In the genomic region with DNA sequence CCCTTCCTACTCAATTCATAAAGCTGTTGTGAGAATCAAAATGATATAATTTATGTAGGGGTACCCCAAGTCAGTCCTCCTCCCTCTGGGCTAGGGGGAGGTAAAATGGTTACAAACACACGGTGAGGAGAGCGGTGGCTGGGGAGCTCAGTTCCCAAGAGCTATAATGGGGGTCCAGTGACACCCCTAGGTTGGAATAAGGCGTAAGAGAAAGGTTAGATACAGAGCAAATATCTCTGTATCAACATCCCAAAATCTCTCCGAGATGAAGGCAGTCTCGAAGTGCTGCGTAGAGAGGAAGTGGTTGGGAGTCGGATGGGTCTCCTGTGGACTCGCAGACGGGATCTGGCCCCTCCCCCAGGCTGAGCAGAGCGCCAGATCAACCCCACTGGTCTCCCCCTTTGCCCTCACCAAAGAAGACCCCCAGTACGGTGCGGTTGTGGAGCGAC, we compare ENCODE assay signal across 11 cellular contexts. TPM values are rescaled to one million over a fixed set of nuclear protein-coding genes. Genes with fewer than 3 reads are reported as not detected.
DNase-seq lines count a peak whose midpoint lies in the region; ATAC-seq and TF ChIP-seq lines count a peak whose summit lies in the region.
"Had no signal": no experiment of that assay in that cellular context is flagged by ENCODE, and none has a peak within 500 bp of the region (broad histone marks: within the 10 kb centered on the region; RNA-seq: fewer than 3 reads in every experiment).

No MANE protein-coding gene starts in this region.

- peak; percentile 23 for DNase-seq in NCI-H748 (lab: John Stamatoyannopoulos, UW; ENCODE audit: unreplicated experiment)
- no peak for DNase-seq in NCI-H748 treated with DMSO at 0.1 percent for 48 hours (lab: John Stamatoyannopoulos, UW)
- no peak for DNase-seq in T-helper 17 cell
- no peak for DNase-seq in progenitor cell of endocrine pancreas (ENCODE audit: low spot score, unreplicated experiment)
- DNase-seq in activated CD4-positive, alpha-beta T cell treated with anti-CD3 and anti-CD28 coated beads for 4 hours, result no peak
- DNase-seq in cerebellar cortex (ENCODE audit: low spot score), result no peak
- DNase-seq: NCI-H146 had no signal

- no peak overlapping the region for H3K27ac ChIP-seq in esophagus (ENCODE audit: low read depth in 2 of 2, low read length in 1 of 2)

- H3K4me3 Mint-ChIP-seq in T-helper 17 cell, result peak overlapping the region; percentile 81
- peak overlapping the region; percentile 26 for H3K4me3 Mint-ChIP-seq in progenitor cell of endocrine pancreas (ENCODE audit: low read depth)

- H3K36me3 Mint-ChIP-seq in T-helper 17 cell (ENCODE audit: low read depth), result peaks cover 4% of the 10 kb centered on the region
- H3K36me3 Mint-ChIP-seq in progenitor cell of endocrine pancreas (ENCODE audit: insufficient read depth), result no peaks in the 10 kb centered on the region

- H3K27me3 Mint-ChIP-seq in T-helper 17 cell (peaks cover 78% of the 10 kb centered on the region), progenitor cell of endocrine pancreas (peaks cover 71% of the 10 kb centered on the region)

- 8 to 9% methylated on average over 13 of the region's 13 CpGs for WGBS in esophagus, 2 donors

- peak overlapping the region; percentile 38 to 42 for H3K4me3 ChIP-seq in esophagus (ENCODE audit: low read depth in 1 of 2, low read length in 2 of 2)

- no peaks in the 10 kb centered on the region for H3K9me3 Mint-ChIP-seq in progenitor cell of endocrine pancreas (ENCODE audit: low read depth)

- no peak overlapping the region for H3K27ac Mint-ChIP-seq in T-helper 17 cell
- no peak overlapping the region for H3K27ac Mint-ChIP-seq in progenitor cell of endocrine pancreas

- H3K9me3 ChIP-seq in T-helper 17 cell (ENCODE audit: control insufficient read depth, low read length, poor library complexity, severe bottlenecking), result no peaks in the 10 kb centered on the region
- peaks cover 0 to 3% of the 10 kb centered on the region in 2 donors for H3K9me3 ChIP-seq in esophagus (ENCODE audit: control insufficient read depth in 2 of 2, insufficient read depth in 1 of 2, low read depth in 1 of 2, low read length in 1 of 2)

- ATAC-seq in T-helper 17 cell, result peak; percentile 25
- no peak for ATAC-seq in GM18498 (IDR thresholded peaks at IDR 0.05; ENCODE audit: unreplicated experiment)

- peaks cover 26% of the 10 kb centered on the region for H3K4me1 Mint-ChIP-seq in T-helper 17 cell
- peaks cover 14% of the 10 kb centered on the region for H3K4me1 Mint-ChIP-seq in progenitor cell of endocrine pancreas (ENCODE audit: low read depth)

- peaks cover 11 to 32% of the 10 kb centered on the region in 2 donors for H3K4me1 ChIP-seq in esophagus (ENCODE audit: control insufficient read depth in 2 of 2, insufficient read depth in 2 of 2, low read length in 1 of 2)

- no peak for TF ChIP-seq CTCF in progenitor cell of endocrine pancreas (IDR thresholded peaks at IDR 0.05; ENCODE audit: unreplicated experiment)

- peaks cover 0 to 21% of the 10 kb centered on the region in 2 donors for H3K27me3 ChIP-seq in esophagus (ENCODE audit: control insufficient read depth in 1 of 2, insufficient read depth in 2 of 2, low read length in 2 of 2)

- no peaks in the 10 kb centered on the region for H3K36me3 ChIP-seq in esophagus (ENCODE audit: control insufficient read depth in 2 of 2, insufficient read depth in 2 of 2, low read length in 1 of 2)

RNA-seq across cellular contexts. Expression of gene DUOX2, which starts 1.8 kb away (rescaled TPM):
- total RNA-seq in T-helper 17 cell, result under 1 TPM in 1 of 2 donors, not detected in 1; 0.27 TPM
- 10 to 100 TPM; 15.8 to 26.3 TPM for polyA plus RNA-seq in esophagus
- 0.53 and 1.1 TPM in 2 replicates for total RNA-seq in progenitor cell of endocrine pancreas
- total RNA-seq: epithelial cell of proximal tubule had no signal

RNA-seq across cellular contexts. Expression of gene DUOXA2, which starts 2.0 kb away (rescaled TPM):
- total RNA-seq in T-helper 17 cell (not detected), progenitor cell of endocrine pancreas (not detected in 2 replicates)
- polyA plus RNA-seq in esophagus, result 10 to 100 TPM in 1 of 2 donors, 1 to 10 TPM in 1; 8.4 to 39.1 TPM
- total RNA-seq: epithelial cell of proximal tubule, kidney epithelial cell had no signal

RNA-seq across cellular contexts. Expression of gene DUOXA1, which starts 17.5 kb away (rescaled TPM):
- under 1 TPM in 1 of 2 donors, not detected in 1; 0.57 TPM for total RNA-seq in T-helper 17 cell
- polyA plus RNA-seq in esophagus, result 100 to 1,000 TPM; 145 to 174 TPM
- 1.3 and 1.4 TPM in 2 replicates for total RNA-seq in progenitor cell of endocrine pancreas
- total RNA-seq: kidney epithelial cell had no signal

RNA-seq across cellular contexts. Expression of gene DUOX1, which starts 17.6 kb away (rescaled TPM):
- total RNA-seq in T-helper 17 cell (under 1 TPM in 1 of 2 donors, not detected in 1; 0.42 TPM), progenitor cell of endocrine pancreas (1.4 and 1.6 TPM in 2 replicates)
- polyA plus RNA-seq in esophagus, result 100 to 1,000 TPM in 1 of 2 donors, 10 to 100 TPM in 1; 64.7 to 111 TPM
